Comparison of ENCODE assay signal across 8 cellular contexts in genomic region chr14:30270200-30271161, GRCh38.
A peak's percentile ranks its signal among the peaks of the same experiment; 100 is the strongest.
DNase-seq lines count a peak whose midpoint lies in the region; ATAC-seq and TF ChIP-seq lines count a peak whose summit lies in the region.

No MANE protein-coding gene starts in this region.

- H3K4me3 ChIP-seq in BJ (ENCODE audit: low read depth, low read length) (peak overlapping the region; percentile 15), coronary artery (peak overlapping the region; percentile 52), liver (ENCODE audit: low read depth in 1 of 3, low read length in 3 of 3) (no peak overlapping the region)

- POLR2A ChIA-PET in BJ (lab: Charles Lee), result no interaction called here

- 27% methylated on average over 29 of the region's 29 CpGs for WGBS in liver

- peak; percentile 75 to 83 for TF ChIP-seq RAD21 in liver (IDR thresholded peaks at IDR 0.05)

- no peak overlapping the region for H3K9ac ChIP-seq in liver (ENCODE audit: low read depth in 1 of 2, low read length in 2 of 2)

- H3K9me3 ChIP-seq in liver (ENCODE audit: control insufficient read depth in 4 of 4, low read length in 3 of 4), result no peaks in the 10 kb centered on the region

- DNase-seq in BJ (ENCODE audit: low read depth), result no peak
- peak; percentile 24 for DNase-seq in GM19238 (ENCODE audit: insufficient read length, low spot score)
- DNase-seq in NCI-H2196 treated with DMSO at 0.1 percent for 48 hours (lab: John Stamatoyannopoulos, UW; ENCODE audit: unreplicated experiment), result peak; percentile 62
- peak; percentile 68 for DNase-seq in activated CD4-positive, CD25-positive, alpha-beta regulatory T cell treated with anti-CD3 and anti-CD28 coated beads, Interleukin-2, amount 50 U/mL, for 72 hours
- peak; percentile 86 for DNase-seq in coronary artery (ENCODE audit: low spot score)
- DNase-seq in stimulated activated CD4-positive, alpha-beta T cell treated with anti-CD3 and anti-CD28 coated beads, TNF-alpha, amount 100 ng/mL, for 1 hour (ENCODE audit: low read depth in 3 of 3, low spot score in 1 of 3), result peak in 2 of 3 donors; percentile 0 to 47

- ATAC-seq in HG03280 (IDR thresholded peaks at IDR 0.05; ENCODE audit: unreplicated experiment), result peak; percentile 97

- H3K36me3 ChIP-seq in BJ (ENCODE audit: control insufficient read depth, insufficient read depth, low read length), result no peaks in the 10 kb centered on the region
- no peaks in the 10 kb centered on the region for H3K36me3 ChIP-seq in liver (ENCODE audit: control insufficient read depth in 4 of 4, insufficient read depth in 3 of 4, low read depth in 1 of 4, low read length in 3 of 4)

- peak; percentile 98 for TF ChIP-seq CTCF in BJ (IDR thresholded peaks at IDR 0.05; ENCODE audit: insufficient read depth, low read depth, low read length)
- TF ChIP-seq CTCF in coronary artery (IDR thresholded peaks at IDR 0.05), result peak; percentile 75
- peak; percentile 78 for TF ChIP-seq CTCF in liver (IDR thresholded peaks at IDR 0.05; ENCODE audit: low read depth, low read length, missing input control)

- CTCF ChIA-PET in BJ (lab: Yijun Ruan, JAX), result interaction anchor here (0.6 to 6.8 kb wide), 30 partner anchors 9 to 1552 kb away, joined by 3 to 99 read pairs (median 3); no protein-coding TSS in a partner anchor

- H3K27me3 ChIP-seq in BJ (ENCODE audit: control insufficient read depth, insufficient read depth, low read length) (no peaks in the 10 kb centered on the region; the same call in 1 of the 2 replicates), liver (ENCODE audit: control insufficient read depth in 4 of 4, insufficient read depth in 4 of 4, low read length in 3 of 4) (peaks cover 0 to 6% (median 0%) of the 10 kb centered on the region in 4 donors)

- no peak overlapping the region for H3K27ac ChIP-seq in coronary artery
- no peak overlapping the region for H3K27ac ChIP-seq in liver (ENCODE audit: low read depth in 1 of 2, low read length in 2 of 2)

- H3K4me1 ChIP-seq in liver (ENCODE audit: control insufficient read depth in 4 of 4, insufficient read depth in 4 of 4, low read length in 3 of 4), result peaks cover 0 to 5% (median 2%) of the 10 kb centered on the region in 4 donors

TF ChIP-seq in liver, 16 proteins besides CTCF, POLR2A, EP300 and RAD21:
- TF ChIP-seq HNF4G (IDR thresholded peaks at IDR 0.05) (no peak), EGR1 (IDR thresholded peaks at IDR 0.05; ENCODE audit: low read depth in 2 of 2) (no peak), FOXA2 (IDR thresholded peaks at IDR 0.05) (no peak), NR2F2 (IDR thresholded peaks at IDR 0.05) (no peak), ZBTB33 (IDR thresholded peaks at IDR 0.05) (no peak), JUND (IDR thresholded peaks at IDR 0.05) (no peak), YY1 (IDR thresholded peaks at IDR 0.05) (no peak), REST (IDR thresholded peaks at IDR 0.05) (no peak), ATF3 (IDR thresholded peaks at IDR 0.05) (no peak), TAF1 (conservative IDR thresholded peaks at IDR 0.05) (no peak), FOXA1 (IDR thresholded peaks at IDR 0.05) (no peak), RXRA (IDR thresholded peaks at IDR 0.05) (no peak)

Comparison
In these comparisons a context has a peak if more than half of its experiments do, and no peak if none do; other contexts are left out.
1. H3K4me3 ChIP-seq: peak in BJ (single experiment) and coronary artery (single experiment); none in liver (0 of 3).
2. Peak in every context shown above with its lines, with median percentiles within 50 percentile points of each other: CTCF ChIP-seq.